In genomic region chr1:831522-831921, GRCh38 we compare ENCODE assay signal across 20 cellular contexts.
"Had no signal": no experiment of that assay in that cellular context is flagged by ENCODE, and none has a peak within 500 bp of the region (broad histone marks: within the 10 kb centered on the region; RNA-seq: fewer than 3 reads in every experiment).

No MANE protein-coding gene starts in this region.

- FAIRE-seq: bronchial epithelial cell had no signal

- H3K27me3 Mint-ChIP-seq: activated naive CD8-positive, alpha-beta T cell treated with anti-CD3 and anti-CD28 coated beads for 36 hours; dendritic cell treated with granulocyte-macrophage colony-stimulating factor and Interleukin-4, amounts not matched to agents 40 ng/mL and 50 ng/mL, for 4 days; memory B cell; stimulated activated naive CD8-positive, alpha-beta T cell treated with anti-CD3 and anti-CD28 coated beads, Interleukin-15, Interleukin-2, amounts not matched to agents 100 ng/mL and 50 ng/mL, for 24 hours had no signal

- H3K4me1 ChIP-seq: foreskin keratinocyte had no signal

- H3K27me3 ChIP-seq: foreskin keratinocyte, tibial artery had no signal

- H3K4me3 ChIP-seq: tibial artery had no signal

- H3K9me3 ChIP-seq: tibial artery had no signal

- ATAC-seq: foreskin keratinocyte had no signal

- H3K27ac ChIP-seq: foreskin keratinocyte, tibial artery had no signal

- H3K9me3 Mint-ChIP-seq: activated naive CD8-positive, alpha-beta T cell treated with anti-CD3 and anti-CD28 coated beads for 36 hours; dendritic cell treated with granulocyte-macrophage colony-stimulating factor and Interleukin-4, amounts not matched to agents 40 ng/mL and 50 ng/mL, for 4 days; memory B cell; stimulated activated naive CD8-positive, alpha-beta T cell treated with anti-CD3 and anti-CD28 coated beads, Interleukin-15, Interleukin-2, amounts not matched to agents 100 ng/mL and 50 ng/mL, for 24 hours had no signal

- H3K27ac Mint-ChIP-seq: activated naive CD8-positive, alpha-beta T cell treated with anti-CD3 and anti-CD28 coated beads for 36 hours; dendritic cell treated with granulocyte-macrophage colony-stimulating factor and Interleukin-4, amounts not matched to agents 40 ng/mL and 50 ng/mL, for 4 days; memory B cell; stimulated activated naive CD8-positive, alpha-beta T cell treated with anti-CD3 and anti-CD28 coated beads, Interleukin-15, Interleukin-2, amounts not matched to agents 100 ng/mL and 50 ng/mL, for 24 hours had no signal

- DNase-seq: activated CD4-positive, alpha-beta T cell treated with anti-CD3 and anti-CD28 coated beads for 4 hours; activated CD4-positive, alpha-beta T cell treated with anti-CD3 and anti-CD28 coated beads, Interleukin-2, amount 50 U/mL, for 48 hours; activated CD4-positive, CD25-positive, alpha-beta regulatory T cell; activated naive CD4-positive, alpha-beta T cell treated with Interleukin-2 at 50 U/mL for 16 hours; activated naive CD8-positive, alpha-beta T cell treated with anti-CD3 and anti-CD28 coated beads for 36 hours; activated T-cell treated with anti-CD3 and anti-CD28 coated beads, Interleukin-2, amount 50 U/mL, for 48 hours; amniotic stem cell; effector CD4-positive, alpha-beta T cell; foreskin keratinocyte; hypothalamus; occipital lobe; posterior cingulate gyrus; stimulated activated CD4-positive, alpha-beta T cell treated with anti-CD3 and anti-CD28 coated beads, Interleukin-4, amount 100 ng/mL, for 24 hours; substantia nigra; T1000 had no signal

- H3K4me3 Mint-ChIP-seq: activated naive CD8-positive, alpha-beta T cell treated with anti-CD3 and anti-CD28 coated beads for 36 hours; dendritic cell treated with granulocyte-macrophage colony-stimulating factor and Interleukin-4, amounts not matched to agents 40 ng/mL and 50 ng/mL, for 4 days; memory B cell; stimulated activated naive CD8-positive, alpha-beta T cell treated with anti-CD3 and anti-CD28 coated beads, Interleukin-15, Interleukin-2, amounts not matched to agents 100 ng/mL and 50 ng/mL, for 24 hours had no signal
